Comparison of ENCODE assay signal across 22 cellular contexts in genomic region chr7:116708861-116709260, GRCh38. TPM values are rescaled to one million over a fixed set of nuclear protein-coding genes. Genes with fewer than 3 reads are reported as not detected.
A peak's percentile ranks its signal among the peaks of the same experiment; 100 is the strongest.
DNase-seq lines count a peak whose midpoint lies in the region; ATAC-seq and TF ChIP-seq lines count a peak whose summit lies in the region.
"Had no signal": no experiment of that assay in that cellular context is flagged by ENCODE, and none has a peak within 500 bp of the region (broad histone marks: within the 10 kb centered on the region; RNA-seq: fewer than 3 reads in every experiment).

No MANE protein-coding gene starts in this region.

- no peaks in the 10 kb centered on the region for H3K36me3 Mint-ChIP-seq in activated naive CD4-positive, alpha-beta T cell treated with anti-CD3 and anti-CD28 coated beads, Interleukin-2, amount 50 U/mL, for 72 hours
- H3K36me3 Mint-ChIP-seq in activated naive CD8-positive, alpha-beta T cell treated with anti-CD3 and anti-CD28 coated beads for 36 hours = no peaks in the 10 kb centered on the region

- H3K4me1 Mint-ChIP-seq in activated naive CD8-positive, alpha-beta T cell treated with anti-CD3 and anti-CD28 coated beads for 36 hours = no peaks in the 10 kb centered on the region
- H3K4me1 Mint-ChIP-seq: activated CD4-positive, alpha-beta memory T cell treated with anti-CD3 and anti-CD28 coated beads, Interleukin-2, amount 10 ng/mL, durations not matched to agents 7 days and 5 days had no signal

- CTCF ChIA-PET in PC-3 (lab: Charles Lee) = interaction anchor here (0.7 to 1.1 kb wide), 2 partner anchors 34 to 93 kb away, joined by 3 to 5 read pairs; no protein-coding TSS in a partner anchor

- H3K27me3 Mint-ChIP-seq in activated naive CD8-positive, alpha-beta T cell treated with anti-CD3 and anti-CD28 coated beads for 36 hours = peaks cover 22% of the 10 kb centered on the region

- H2AFZ ChIP-seq in PC-3 (ENCODE audit: low read length) = no peak overlapping the region

- no peaks in the 10 kb centered on the region for H3K9me3 ChIP-seq in PC-3 (ENCODE audit: low read length)
- H3K9me3 ChIP-seq: BLaER1 treated with 17β-estradiol and CSF1 and Interleukin-3, amounts not matched to agents 10 nM and 100 nM; heart right ventricle had no signal

- peaks cover 15% of the 10 kb centered on the region for H3K36me3 ChIP-seq in PC-3 (ENCODE audit: low read depth, low read length)
- H3K36me3 ChIP-seq: BLaER1 treated with 17β-estradiol and CSF1 and Interleukin-3, amounts not matched to agents 10 nM and 100 nM; heart right ventricle had no signal

- POLR2A ChIA-PET in PC-3 (lab: Charles Lee; ENCODE audit: unreplicated experiment) = no interaction called here

- H3K4me3 Mint-ChIP-seq in activated naive CD8-positive, alpha-beta T cell treated with anti-CD3 and anti-CD28 coated beads for 36 hours = no peak overlapping the region
- H3K4me3 Mint-ChIP-seq: activated CD4-positive, alpha-beta memory T cell treated with anti-CD3 and anti-CD28 coated beads, Interleukin-2, amount 10 ng/mL, durations not matched to agents 7 days and 5 days had no signal

- no peaks in the 10 kb centered on the region for H3K9me3 Mint-ChIP-seq in activated naive CD4-positive, alpha-beta T cell treated with anti-CD3 and anti-CD28 coated beads, Interleukin-2, amount 50 U/mL, for 72 hours
- no peaks in the 10 kb centered on the region for H3K9me3 Mint-ChIP-seq in activated naive CD8-positive, alpha-beta T cell treated with anti-CD3 and anti-CD28 coated beads for 36 hours
- H3K9me3 Mint-ChIP-seq: activated CD4-positive, alpha-beta memory T cell treated with anti-CD3 and anti-CD28 coated beads, Interleukin-2, amount 10 ng/mL, durations not matched to agents 7 days and 5 days; activated T-helper 2 cell treated with anti-CD3 and anti-CD28 coated beads, Interferon-gamma antibody, Interleukin-2, Interleukin-4, amounts not matched to agents 10 μg/mL and 5 μg/mL and 100 μg/mL, durations not matched to agents 14 hours and 24 hours and 36 hours had no signal

- H3K9me2 ChIP-seq in PC-3 (replicated peaks; ENCODE audit: low read length) = no peaks in the 10 kb centered on the region

- H3K4me3 ChIP-seq in PC-3 (ENCODE audit: low read length) = 0 out of 2 replicates have a peak overlapping the region, but pooled peaks have one; percentile 5
- H3K4me3 ChIP-seq: BLaER1 treated with 17β-estradiol and CSF1 and Interleukin-3, amounts not matched to agents 10 nM and 100 nM; heart right ventricle; smooth muscle cell had no signal

- DNase-seq in left ventricle myocardium superior = no peak
- DNase-seq in Right ventricle myocardium inferior (ENCODE audit: missing footprints) = no peak
- no peak for DNase-seq in PC-3
- no peak for DNase-seq in epithelial cell of prostate (ENCODE audit: low read depth, low spot score)
- no peak for DNase-seq in activated naive CD4-positive, alpha-beta T cell treated with anti-CD3 and anti-CD28 coated beads, Interleukin-2, amount 50 U/mL, for 72 hours (ENCODE audit: low spot score in 2 of 2)
- DNase-seq in activated naive CD8-positive, alpha-beta T cell treated with anti-CD3 and anti-CD28 coated beads for 36 hours = no peak
- DNase-seq: activated CD4-positive, alpha-beta memory T cell treated with anti-CD3 and anti-CD28 coated beads, Interleukin-2, amount 10 ng/mL, durations not matched to agents 7 days and 5 days; cerebellar nuclear complex; COR-L47; heart right ventricle; NCI-H1436; NCI-H2171 treated with DMSO at 0.1 percent for 48 hours; NCI-H526 treated with DMSO at 0.1 percent for 48 hours; Right ventricle myocardium superior; stimulated activated CD4-positive, alpha-beta T cell treated with anti-CD3 and anti-CD28 coated beads, Interleukin-2, amount 100 ng/mL, for 24 hours; substantia nigra had no signal

- H3K27ac ChIP-seq in PC-3 (ENCODE audit: low read length) (peak overlapping the region; percentile 75), epithelial cell of prostate (peak overlapping the region; percentile 80)
- H3K27ac ChIP-seq: BLaER1 treated with 17β-estradiol and CSF1 and Interleukin-3, amounts not matched to agents 10 nM and 100 nM; heart right ventricle had no signal

- no TSS peak for BruUV-seq in PC-3 (replicated peaks; lab: Mats Ljungman, UMichigan)

- H3K27ac Mint-ChIP-seq in activated naive CD4-positive, alpha-beta T cell treated with anti-CD3 and anti-CD28 coated beads, Interleukin-2, amount 50 U/mL, for 72 hours = no peak overlapping the region
- H3K27ac Mint-ChIP-seq in activated naive CD8-positive, alpha-beta T cell treated with anti-CD3 and anti-CD28 coated beads for 36 hours = no peak overlapping the region
- H3K27ac Mint-ChIP-seq: activated CD4-positive, alpha-beta memory T cell treated with anti-CD3 and anti-CD28 coated beads, Interleukin-2, amount 10 ng/mL, durations not matched to agents 7 days and 5 days; activated T-helper 2 cell treated with anti-CD3 and anti-CD28 coated beads, Interferon-gamma antibody, Interleukin-2, Interleukin-4, amounts not matched to agents 10 μg/mL and 5 μg/mL and 100 μg/mL, durations not matched to agents 14 hours and 24 hours and 36 hours had no signal

- no peaks in the 10 kb centered on the region for H3K27me3 ChIP-seq in PC-3 (ENCODE audit: low read length)
- H3K27me3 ChIP-seq: BLaER1 treated with 17β-estradiol and CSF1 and Interleukin-3, amounts not matched to agents 10 nM and 100 nM; heart right ventricle had no signal

- 0 out of 2 replicates have a peak, but pooled peaks cover 4% of the 10 kb centered on the region for H4K20me1 ChIP-seq in PC-3 (ENCODE audit: low read length)
- H4K20me1 ChIP-seq: BLaER1 treated with 17β-estradiol and CSF1 and Interleukin-3, amounts not matched to agents 10 nM and 100 nM had no signal

- peaks cover 90% of the 10 kb centered on the region for H3K4me1 ChIP-seq in PC-3 (ENCODE audit: insufficient read depth, low read length)
- H3K4me1 ChIP-seq: BLaER1 treated with 17β-estradiol and CSF1 and Interleukin-3, amounts not matched to agents 10 nM and 100 nM had no signal

- TF ChIP-seq CTCF in PC-3 (conservative IDR thresholded peaks at IDR 0.05; ENCODE audit: low read depth, low read length) = no peak

- peaks cover 98% of the 10 kb centered on the region for H3K79me2 ChIP-seq in PC-3 (ENCODE audit: low read length)

- H3F3A ChIP-seq in PC-3 (ENCODE audit: low read length, unreplicated experiment) = no peaks in the 10 kb centered on the region

- peak overlapping the region; percentile 72 for H3K4me2 ChIP-seq in PC-3 (ENCODE audit: low read length)
- H3K4me2 ChIP-seq: BLaER1 treated with 17β-estradiol and CSF1 and Interleukin-3, amounts not matched to agents 10 nM and 100 nM; smooth muscle cell had no signal

- ATAC-seq in left ventricle myocardium superior (peak; percentile 50), Right ventricle myocardium inferior (no peak), PC-3 (no peak), GM18502 (IDR thresholded peaks at IDR 0.05; ENCODE audit: poor library complexity, unreplicated experiment) (no peak), GM18517 (IDR thresholded peaks at IDR 0.05; ENCODE audit: unreplicated experiment) (no peak)
- ATAC-seq in activated naive CD4-positive, alpha-beta T cell treated with anti-CD3 and anti-CD28 coated beads, Interleukin-2, amount 50 U/mL, for 72 hours = no peak
- ATAC-seq: activated CD4-positive, CD25-positive, alpha-beta regulatory T cell treated with anti-CD3 and anti-CD28 coated beads, Interleukin-2, amount 50 U/mL, for 24 hours had no signal

- H3K9ac ChIP-seq in PC-3 (ENCODE audit: low read length) = no peak overlapping the region
- H3K9ac ChIP-seq: BLaER1 treated with 17β-estradiol and CSF1 and Interleukin-3, amounts not matched to agents 10 nM and 100 nM had no signal

- intact Hi-C loops in left ventricle myocardium superior (cut with micrococcal nuclease) (no loop called here), Right ventricle myocardium inferior (cut with DNase I) (no loop called here), PC-3 (cut with micrococcal nuclease) (no loop called here)

RNA-seq across cellular contexts. Expression of gene MET, which starts 36.9 kb away (rescaled TPM):
- total RNA-seq in left ventricle myocardium superior (20.0 TPM), Right ventricle myocardium inferior (15.9 TPM), PC-3 (2014; rRNA removed) (109 and 118 TPM in 2 replicates)
- total RNA-seq in activated naive CD4-positive, alpha-beta T cell treated with anti-CD3 and anti-CD28 coated beads, Interleukin-2, amount 50 U/mL, for 72 hours = under 1 TPM in 1 of 2 donors, not detected in 1; 0.88 TPM
- total RNA-seq in activated naive CD8-positive, alpha-beta T cell treated with anti-CD3 and anti-CD28 coated beads for 36 hours = under 1 TPM; 0.58 to 0.72 TPM
